In genomic region chr1:54413295-54413694, GRCh38 we compare ENCODE assay signal across 9 cellular contexts. TPM values are rescaled to one million over a fixed set of nuclear protein-coding genes. Genes with fewer than 3 reads are reported as not detected.
DNase-seq lines count a peak whose midpoint lies in the region; ATAC-seq and TF ChIP-seq lines count a peak whose summit lies in the region.
"Had no signal": no experiment of that assay in that cellular context is flagged by ENCODE, and none has a peak within 500 bp of the region (broad histone marks: within the 10 kb centered on the region; RNA-seq: fewer than 3 reads in every experiment).

No MANE protein-coding gene starts in this region.

- no peak for TF ChIP-seq POLR2A in spleen (IDR thresholded peaks at IDR 0.05)

- ATAC-seq in activated T-cell treated with anti-CD3 and anti-CD28 coated beads, Interleukin-2, amount 50 U/mL, for 72 hours (replicated peaks in 1 of 2) = peak; percentile 34 to 40
- ATAC-seq in left cardiac atrium = peak; percentile 48 to 79

- no peak overlapping the region for H3K4me3 ChIP-seq in spleen
- H3K4me3 ChIP-seq: thoracic aorta had no signal

- WGBS in spleen, 5 donors = 9 to 42% (median 29%) methylated on average over 2 of the region's 2 CpGs

- H3K9me3 Mint-ChIP-seq in activated T-cell treated with anti-CD3 and anti-CD28 coated beads, Interleukin-2, amount 50 U/mL, for 72 hours = no peaks in the 10 kb centered on the region

- peaks cover 0 to 11% (median 0%) of the 10 kb centered on the region in 7 donors for H3K27me3 ChIP-seq in spleen (replicated peaks in 1 of 7)

- peak; percentile 17 for DNase-seq in NCI-H146 (lab: John Stamatoyannopoulos, UW)
- DNase-seq in NCI-H146 treated with DMSO at 0.1 percent for 48 hours (lab: John Stamatoyannopoulos, UW; ENCODE audit: unreplicated experiment) = no peak
- DNase-seq in activated T-cell treated with anti-CD3 and anti-CD28 coated beads, Interleukin-2, amount 50 U/mL, for 72 hours = peak; percentile 11 to 21
- peak; percentile 58 for DNase-seq in left cardiac atrium
- DNase-seq in spleen = peak; percentile 83
- no peak for DNase-seq in T1000 (lab: John Stamatoyannopoulos, UW)
- no peak for DNase-seq in SKM-1 treated with dmso at 0.1 percent for 144 hours (lab: John Stamatoyannopoulos, UW; ENCODE audit: unreplicated experiment)
- no peak for DNase-seq in SIG-M5 treated with dmso at 0.1 percent for 504 hours (lab: John Stamatoyannopoulos, UW; ENCODE audit: unreplicated experiment)

- TF ChIP-seq CTCF in spleen (IDR thresholded peaks at IDR 0.05 in 8 of 11, conservative IDR thresholded peaks at IDR 0.05 in 3 of 11) = no peak

- peak overlapping the region; percentile 44 for H3K27ac Mint-ChIP-seq in activated T-cell treated with anti-CD3 and anti-CD28 coated beads, Interleukin-2, amount 50 U/mL, for 72 hours

- H3K4me1 ChIP-seq in spleen = peaks cover 7 to 38% (median 23%) of the 10 kb centered on the region in 6 donors

- no peaks in the 10 kb centered on the region for H3K9me3 ChIP-seq in spleen
- H3K9me3 ChIP-seq: thoracic aorta had no signal

- no peaks in the 10 kb centered on the region for H3K36me3 ChIP-seq in spleen
- H3K36me3 ChIP-seq: thoracic aorta had no signal

- peak overlapping the region; percentile 10 to 78 (median 56) for H3K27ac ChIP-seq in spleen
- H3K27ac ChIP-seq: thoracic aorta had no signal

- intact Hi-C loops in left cardiac atrium (cut with DNase I) (no loop called here), spleen (cut with DNase I; ENCODE audit: low total_unique reads) (loop anchor here (5.0 kb wide), 1 partner anchor 59 kb away; no protein-coding TSS in a partner anchor)

- H3K4me1 Mint-ChIP-seq in activated T-cell treated with anti-CD3 and anti-CD28 coated beads, Interleukin-2, amount 50 U/mL, for 72 hours (ENCODE audit: low read depth) = peaks cover 28% of the 10 kb centered on the region

- H3K27me3 Mint-ChIP-seq in activated T-cell treated with anti-CD3 and anti-CD28 coated beads, Interleukin-2, amount 50 U/mL, for 72 hours (ENCODE audit: low read depth) = peaks cover 13% of the 10 kb centered on the region

- no peaks in the 10 kb centered on the region for H3K36me3 Mint-ChIP-seq in activated T-cell treated with anti-CD3 and anti-CD28 coated beads, Interleukin-2, amount 50 U/mL, for 72 hours (ENCODE audit: insufficient read depth in 2 of 2)

- peak overlapping the region; percentile 73 to 74 for H3K4me3 Mint-ChIP-seq in activated T-cell treated with anti-CD3 and anti-CD28 coated beads, Interleukin-2, amount 50 U/mL, for 72 hours

RNA-seq across cellular contexts. Expression of gene SSBP3, which starts 7.1 kb away (rescaled TPM):
- 10 to 100 TPM; 70.1 to 84.9 TPM for total RNA-seq in activated T-cell treated with anti-CD3 and anti-CD28 coated beads, Interleukin-2, amount 50 U/mL, for 72 hours
- total RNA-seq in left cardiac atrium (10 to 100 TPM; 23.9 to 45.1 TPM), spleen (10 to 100 TPM; 24.4 to 73.5 (median 55.4) TPM)
- 10 to 100 TPM; 14.4 to 22.1 (median 14.9) TPM for polyA plus RNA-seq in spleen

Comparison
In these comparisons a context has a peak if more than half of its experiments do, and no peak if none do; other contexts are left out.
1. DNase-seq: peak in NCI-H146 (single experiment), activated T-cell treated with anti-CD3 and anti-CD28 coated beads, Interleukin-2, amount 50 U/mL, for 72 hours (2 of 2), left cardiac atrium (single experiment) and spleen (single experiment); none in NCI-H146 treated with DMSO at 0.1 percent for 48 hours (single experiment), T1000 (single experiment), SKM-1 treated with dmso at 0.1 percent for 144 hours (single experiment) and SIG-M5 treated with dmso at 0.1 percent for 504 hours (single experiment).